7 cellular contexts compared by ENCODE assay signal in the genomic region with DNA sequence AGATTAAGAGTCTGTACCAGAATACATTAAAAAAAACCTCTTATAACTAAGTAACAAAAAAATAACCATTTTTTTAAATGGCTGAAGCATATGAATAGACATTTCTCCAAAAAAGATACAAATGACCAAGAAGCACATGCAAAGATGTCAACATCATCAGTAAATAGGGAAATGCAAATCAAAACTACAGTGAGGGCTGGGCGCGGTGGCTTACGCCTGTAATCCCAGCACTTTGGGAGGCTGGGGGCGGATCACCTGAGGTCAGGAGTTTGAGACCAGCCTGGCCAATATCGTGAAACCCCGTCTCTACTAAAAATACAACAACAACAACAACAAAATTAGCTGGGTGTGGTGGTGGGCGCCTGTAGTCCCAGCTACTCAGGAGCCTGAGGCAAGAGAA.
A peak's percentile ranks its signal among the peaks of the same experiment; 100 is the strongest.
DNase-seq lines count a peak whose midpoint lies in the region; ATAC-seq and TF ChIP-seq lines count a peak whose summit lies in the region.
"Not testable (repeated sequence)": the region's sequence is repeated elsewhere in the genome, so short reads cannot be mapped to it uniquely, and the experiment has no call there.

No MANE protein-coding gene starts in this region.

- peaks cover 32% of the 10 kb centered on the region for H3F3A ChIP-seq in GM23248 (ENCODE audit: insufficient read depth)

- TF ChIP-seq POLR2A in gastrocnemius medialis (IDR thresholded peaks at IDR 0.05): not testable (repeated sequence)

- H3K9me2 ChIP-seq in GM23248 (ENCODE audit: insufficient read depth): not testable (repeated sequence)

- not testable (repeated sequence) for ATAC-seq in activated naive CD8-positive, alpha-beta T cell treated with anti-CD3 and anti-CD28 coated beads, Interleukin-2, amount 10 ng/mL, durations not matched to agents 7 days and 5 days (ENCODE audit: low read depth); effector memory CD8-positive, alpha-beta T cell (replicated peaks); gastrocnemius medialis
- peak; percentile 47 for ATAC-seq in naive thymus-derived CD4-positive, alpha-beta T cell

- not testable (repeated sequence) for H3K27me3 Mint-ChIP-seq in activated naive CD8-positive, alpha-beta T cell treated with anti-CD3 and anti-CD28 coated beads, Interleukin-2, amount 10 ng/mL, durations not matched to agents 7 days and 5 days; effector memory CD8-positive, alpha-beta T cell; naive thymus-derived CD4-positive, alpha-beta T cell

- H3K9me3 Mint-ChIP-seq in activated naive CD8-positive, alpha-beta T cell treated with anti-CD3 and anti-CD28 coated beads, Interleukin-2, amount 10 ng/mL, durations not matched to agents 7 days and 5 days; effector memory CD8-positive, alpha-beta T cell; naive thymus-derived CD4-positive, alpha-beta T cell: not testable (repeated sequence)

- in situ Hi-C loops in GM23248 (cut with MboI): not testable (repeated sequence)
- in situ Hi-C loops in gastrocnemius medialis (cut with MboI; ENCODE audit: low sequenced_read_pairs in 4 of 4): loop anchor here in 1 of 4 donors (10.0 kb wide), 1 partner anchor 60 kb away; a partner anchor contains a TSS

- H4K20me1 ChIP-seq in GM23248 (ENCODE audit: insufficient read depth): peaks cover 24% of the 10 kb centered on the region
- not testable (repeated sequence) for H4K20me1 ChIP-seq in osteoblast (ENCODE audit: insufficient read depth, low read length)

- CTCF ChIA-PET in naive thymus-derived CD4-positive, alpha-beta T cell (lab: Charles Lee): not testable (repeated sequence)

- H3K4me1 ChIP-seq in GM23248 (ENCODE audit: insufficient read depth) (peaks cover 15% of the 10 kb centered on the region), osteoblast (ENCODE audit: insufficient read depth, low read length) (peaks cover 11% of the 10 kb centered on the region), gastrocnemius medialis (peaks cover 9 to 26% of the 10 kb centered on the region in 2 donors)
- not testable (repeated sequence) for H3K4me1 ChIP-seq in naive thymus-derived CD4-positive, alpha-beta T cell (ENCODE audit: control insufficient read depth in 2 of 2, insufficient read depth in 2 of 2, low read length in 2 of 2)

- WGBS in GM23248 (ENCODE audit: low coverage in 1 of 2, low lambda C conversion rate in 2 of 2, missing lambda C conversion rate in 2 of 2), 2 experiments: 98% methylated on average over 7 of the region's 7 CpGs

- H3K27ac Mint-ChIP-seq in activated naive CD8-positive, alpha-beta T cell treated with anti-CD3 and anti-CD28 coated beads, Interleukin-2, amount 10 ng/mL, durations not matched to agents 7 days and 5 days: peak overlapping the region; percentile 40
- H3K27ac Mint-ChIP-seq in effector memory CD8-positive, alpha-beta T cell: peak overlapping the region; percentile 13 to 49
- not testable (repeated sequence) for H3K27ac Mint-ChIP-seq in naive thymus-derived CD4-positive, alpha-beta T cell

- not testable (repeated sequence) for H3K4me3 Mint-ChIP-seq in activated naive CD8-positive, alpha-beta T cell treated with anti-CD3 and anti-CD28 coated beads, Interleukin-2, amount 10 ng/mL, durations not matched to agents 7 days and 5 days; effector memory CD8-positive, alpha-beta T cell; naive thymus-derived CD4-positive, alpha-beta T cell

- not testable (repeated sequence) for DNase-seq in GM23248; activated naive CD8-positive, alpha-beta T cell treated with anti-CD3 and anti-CD28 coated beads, Interleukin-2, amount 10 ng/mL, durations not matched to agents 7 days and 5 days; effector memory CD8-positive, alpha-beta T cell; naive thymus-derived CD4-positive, alpha-beta T cell; osteoblast (ENCODE audit: insufficient read length, low spot score, missing footprints); gastrocnemius medialis
- DNase-seq in MV-4-11 (lab: John Stamatoyannopoulos, UW): peak; percentile 13

- peaks cover 55% of the 10 kb centered on the region for H3K36me3 Mint-ChIP-seq in activated naive CD8-positive, alpha-beta T cell treated with anti-CD3 and anti-CD28 coated beads, Interleukin-2, amount 10 ng/mL, durations not matched to agents 7 days and 5 days
- H3K36me3 Mint-ChIP-seq in effector memory CD8-positive, alpha-beta T cell (ENCODE audit: insufficient read depth): peaks cover 71% of the 10 kb centered on the region
- peaks cover 22 to 67% (median 45%) of the 10 kb centered on the region in 5 donors for H3K36me3 Mint-ChIP-seq in naive thymus-derived CD4-positive, alpha-beta T cell

- peak overlapping the region; percentile 54 for H3K27ac ChIP-seq in GM23248
- H3K27ac ChIP-seq in naive thymus-derived CD4-positive, alpha-beta T cell (ENCODE audit: low read depth, low read length): not testable (repeated sequence)
- H3K27ac ChIP-seq in osteoblast (ENCODE audit: low read depth, low read length): peak overlapping the region; percentile 67
- peak overlapping the region in 3 of 4 donors; percentile 8 to 38 (median 22) for H3K27ac ChIP-seq in gastrocnemius medialis

- not testable (repeated sequence) for TF ChIP-seq CTCF in osteoblast (IDR thresholded peaks at IDR 0.05; ENCODE audit: extremely low read depth, low read depth, low read length); gastrocnemius medialis (IDR thresholded peaks at IDR 0.05 in 4 of 5, conservative IDR thresholded peaks at IDR 0.05 in 1 of 5)

- intact Hi-C loops in naive thymus-derived CD4-positive, alpha-beta T cell (cut with micrococcal nuclease); gastrocnemius medialis (cut with DNase I; ENCODE audit: low total_unique reads): not testable (repeated sequence)

- H3K36me3 ChIP-seq in GM23248 (ENCODE audit: low read depth) (peaks cover 19% of the 10 kb centered on the region), osteoblast (ENCODE audit: insufficient read depth, low read length) (peaks cover 23% of the 10 kb centered on the region), gastrocnemius medialis (peaks cover 0 to 32% of the 10 kb centered on the region in 2 donors)
- H3K36me3 ChIP-seq in naive thymus-derived CD4-positive, alpha-beta T cell (ENCODE audit: control insufficient read depth in 2 of 3, insufficient read depth in 3 of 3, low read length in 3 of 3): peaks cover 6 to 44% (median 19%) of the 10 kb centered on the region in 3 experiments

- POLR2A ChIA-PET in activated naive CD8-positive, alpha-beta T cell treated with anti-CD3 and anti-CD28 coated beads, Interleukin-2, amount 10 ng/mL, durations not matched to agents 7 days and 5 days (lab: Charles Lee); naive thymus-derived CD4-positive, alpha-beta T cell (lab: Charles Lee): not testable (repeated sequence)

- not testable (repeated sequence) for H2AFZ ChIP-seq in GM23248; osteoblast (ENCODE audit: low read length)

- peaks cover 44% of the 10 kb centered on the region for H3K79me2 ChIP-seq in GM23248 (ENCODE audit: insufficient read depth)
- peaks cover 25% of the 10 kb centered on the region for H3K79me2 ChIP-seq in osteoblast (ENCODE audit: insufficient read depth, low read length)

- H3K9me3 ChIP-seq in GM23248 (ENCODE audit: low read depth); naive thymus-derived CD4-positive, alpha-beta T cell (ENCODE audit: control insufficient read depth in 2 of 3, low read length in 3 of 3); osteoblast (ENCODE audit: low read depth, low read length); gastrocnemius medialis: not testable (repeated sequence)

- peak overlapping the region; percentile 21 for H3K4me2 ChIP-seq in GM23248 (ENCODE audit: unreplicated experiment)
- H3K4me2 ChIP-seq in osteoblast (ENCODE audit: insufficient read depth, low read length): not testable (repeated sequence)

- not testable (repeated sequence) for H3K27me3 ChIP-seq in GM23248 (replicated peaks; ENCODE audit: insufficient read depth); naive thymus-derived CD4-positive, alpha-beta T cell (ENCODE audit: control insufficient read depth in 2 of 2, insufficient read depth in 2 of 2, low read length in 2 of 2); osteoblast (ENCODE audit: insufficient read depth, low read length); gastrocnemius medialis

- not testable (repeated sequence) for H3K9ac ChIP-seq in GM23248

- H3K4me1 Mint-ChIP-seq in activated naive CD8-positive, alpha-beta T cell treated with anti-CD3 and anti-CD28 coated beads, Interleukin-2, amount 10 ng/mL, durations not matched to agents 7 days and 5 days: not testable (repeated sequence)
- peaks cover 26 to 42% of the 10 kb centered on the region in 2 donors for H3K4me1 Mint-ChIP-seq in effector memory CD8-positive, alpha-beta T cell (ENCODE audit: low read depth in 2 of 2)
- H3K4me1 Mint-ChIP-seq in naive thymus-derived CD4-positive, alpha-beta T cell: peaks cover 10 to 44% (median 40%) of the 10 kb centered on the region in 7 donors

- not testable (repeated sequence) for H3K4me3 ChIP-seq in GM23248; naive thymus-derived CD4-positive, alpha-beta T cell (ENCODE audit: low read length); osteoblast (ENCODE audit: insufficient read depth, low read length); gastrocnemius medialis
